ENCODE assay signal across 8 cellular contexts in the genomic region with DNA sequence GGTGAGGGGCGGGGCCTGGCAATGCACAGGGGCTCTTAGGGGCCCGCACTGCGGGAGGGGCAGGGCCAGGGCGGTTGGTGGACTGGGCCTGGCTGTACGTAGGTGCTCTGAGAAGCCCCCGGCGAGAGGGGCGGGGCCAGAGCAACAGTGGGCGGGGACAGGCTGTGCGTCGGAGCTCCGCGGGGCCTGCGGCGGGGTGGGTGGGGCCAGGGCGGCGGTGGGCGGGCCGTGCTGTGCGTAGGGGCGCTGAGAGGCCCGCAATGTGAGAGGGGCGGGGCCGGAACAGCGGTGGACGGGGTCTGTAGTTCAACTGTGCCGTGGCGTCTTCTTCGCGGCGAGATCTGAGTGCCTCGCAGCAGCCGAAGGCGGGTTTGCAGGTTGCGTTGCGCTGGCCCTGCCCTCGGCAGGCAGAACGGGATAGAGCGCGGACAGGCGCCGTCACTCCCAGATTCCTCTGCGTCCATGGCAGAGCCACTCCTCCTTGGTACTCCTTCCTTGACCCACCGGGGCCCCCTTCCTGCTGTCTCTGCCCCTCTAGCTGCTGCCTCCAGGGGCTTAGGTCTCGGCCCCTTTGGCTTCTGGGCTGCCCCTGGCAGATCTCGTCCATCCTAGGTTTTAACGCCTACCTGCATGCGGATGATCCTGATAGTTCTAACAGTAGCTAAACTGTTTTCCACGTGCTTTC. TPM values are rescaled to one million over a fixed set of nuclear protein-coding genes. Genes with fewer than 3 reads are reported as not detected.
A peak's percentile ranks its signal among the peaks of the same experiment; 100 is the strongest.
DNase-seq lines count a peak whose midpoint lies in the region; ATAC-seq and TF ChIP-seq lines count a peak whose summit lies in the region.

No MANE protein-coding gene starts in this region.

- H3K79me2 ChIP-seq in mammary epithelial cell (ENCODE audit: insufficient read depth, low read length), result no peaks in the 10 kb centered on the region

- H3K4me1 ChIP-seq in mammary epithelial cell (ENCODE audit: insufficient read depth, low read length) (peaks cover 26% of the 10 kb centered on the region), spleen (peaks cover 10 to 39% (median 28%) of the 10 kb centered on the region in 6 donors)

- CTCF ChIA-PET in AG04450 (lab: Charles Lee), result interaction anchor here (0.6 to 1.7 kb wide), 8 partner anchors 32 to 142 kb away, joined by 3 to 7 read pairs (median 4); no protein-coding TSS in a partner anchor
- CTCF ChIA-PET in mammary epithelial cell (lab: Charles Lee; ENCODE audit: low non-redundant PET), result interaction anchor here (0.6 to 0.8 kb wide), 6 partner anchors 15 to 221 kb away, joined by 3 to 16 read pairs (median 3); no protein-coding TSS in a partner anchor

- TF ChIP-seq CTCF in AG04450 (IDR thresholded peaks at IDR 0.05; ENCODE audit: low read depth, low read length) (no peak), WERI-Rb-1 (IDR thresholded peaks at IDR 0.05; ENCODE audit: low read depth, low read length) (no peak), mammary epithelial cell (conservative IDR thresholded peaks at IDR 0.05 in 1 of 2, IDR thresholded peaks at IDR 0.05 in 1 of 2; ENCODE audit: extremely low read depth in 1 of 2, insufficient read depth in 1 of 2, low read depth in 1 of 2, low read length in 2 of 2) (no peak), spleen (IDR thresholded peaks at IDR 0.05 in 8 of 11, conservative IDR thresholded peaks at IDR 0.05 in 3 of 11) (peak in 1 of 11 experiments; percentile 14)

- DNase-seq in AG04450 (ENCODE audit: low read depth, low spot score) (peak; percentile 74), NCI-H2196 treated with DMSO at 0.1 percent for 48 hours (lab: John Stamatoyannopoulos, UW; ENCODE audit: unreplicated experiment) (peak; percentile 83), WERI-Rb-1 (peak; percentile 96), mammary epithelial cell (peak; percentile 86), iris pigment epithelial cell (ENCODE audit: low read depth) (peak; percentile 93), spleen (peak; percentile 98)

- ATAC-seq in GM18873 (IDR thresholded peaks at IDR 0.05; ENCODE audit: low FRiP score, unreplicated experiment) (peak; percentile 43), HG03108 (IDR thresholded peaks at IDR 0.05; ENCODE audit: unreplicated experiment) (peak; percentile 69)

- H3K27me3 ChIP-seq in AG04450 (ENCODE audit: control insufficient read depth, insufficient read depth, low read length) (peaks cover 21% of the 10 kb centered on the region), WERI-Rb-1 (ENCODE audit: insufficient read depth, low read depth, severe bottlenecking) (peaks cover 21% of the 10 kb centered on the region), mammary epithelial cell (ENCODE audit: insufficient read depth, low read length) (no peaks in the 10 kb centered on the region), spleen (replicated peaks in 1 of 7) (peaks cover 0 to 23% (median 0%) of the 10 kb centered on the region in 7 donors)

- H3K27ac ChIP-seq in AG04450 (ENCODE audit: low read depth, low read length), result peak overlapping the region; percentile 78
- H3K27ac ChIP-seq in WERI-Rb-1, result peak overlapping the region; percentile 12
- no peak overlapping the region for H3K27ac ChIP-seq in mammary epithelial cell (ENCODE audit: insufficient read depth, low read depth, low read length)
- H3K27ac ChIP-seq in spleen, result peak overlapping the region; percentile 66 to 93 (median 88)

- H3K36me3 ChIP-seq in WERI-Rb-1 (no peaks in the 10 kb centered on the region), mammary epithelial cell (ENCODE audit: insufficient read depth, low read length) (no peaks in the 10 kb centered on the region), spleen (no peaks in the 10 kb centered on the region)

- H2AFZ ChIP-seq in mammary epithelial cell (ENCODE audit: low read depth, low read length), result peak overlapping the region; percentile 94

- no peak for TF ChIP-seq POLR2A in spleen (IDR thresholded peaks at IDR 0.05)

- 0% methylated on average over 1 of the region's 49 CpGs for WGBS in mammary epithelial cell (ENCODE audit: low coverage, missing lambda C conversion rate)
- WGBS in spleen, 5 donors, result 0 to 1% (median 1%) methylated on average over 28 to 49 of the region's 49 CpGs

- dilution Hi-C loops in mammary epithelial cell (cut with HindIII; ENCODE audit: low sequenced_read_pairs), result no loop called here

- BruUV-seq in mammary epithelial cell (replicated peaks; lab: Mats Ljungman, UMichigan), result TSS peak; percentile 74

- H3K4me3 ChIP-seq in AG04450 (ENCODE audit: low read depth, low read length) (peak overlapping the region; percentile 81), WERI-Rb-1 (ENCODE audit: low read depth, low read length) (peak overlapping the region; percentile 72), mammary epithelial cell (replicated peaks in 1 of 3; ENCODE audit: insufficient read depth in 1 of 3, low read depth in 2 of 3, low read length in 3 of 3) (peak overlapping the region; percentile 59 to 65 (median 65)), spleen (peak overlapping the region; percentile 58 to 98 (median 85))

- in situ Hi-C loops in mammary epithelial cell (cut with MboI; ENCODE audit: low sequenced_read_pairs in 2 of 2), result no loop called here

- POLR2A ChIA-PET in AG04450 (lab: Yijun Ruan, JAX), result no interaction called here

- H3K9me3 ChIP-seq in AG04450 (ENCODE audit: control insufficient read depth, insufficient read depth, low read length) (peaks cover 6% of the 10 kb centered on the region; the same call in 1 of the 2 replicates), WERI-Rb-1 (ENCODE audit: severe bottlenecking) (no peaks in the 10 kb centered on the region), mammary epithelial cell (replicated peaks; ENCODE audit: insufficient read depth, low read length) (no peaks in the 10 kb centered on the region), spleen (no peaks in the 10 kb centered on the region)

- intact Hi-C loops in mammary epithelial cell (cut with micrococcal nuclease) (loop anchor here (1.0 kb wide), 1 partner anchor 34 kb away; the partner anchor contains the start of gene CCNE1), spleen (cut with DNase I; ENCODE audit: low total_unique reads) (no loop called here)

- H3K4me2 ChIP-seq in mammary epithelial cell (ENCODE audit: insufficient read depth, low read depth, low read length), result peak overlapping the region; percentile 94

- no peaks in the 10 kb centered on the region for H4K20me1 ChIP-seq in mammary epithelial cell (ENCODE audit: insufficient read depth, low read length)

- H3K9ac ChIP-seq in mammary epithelial cell (ENCODE audit: insufficient read depth, low read length), result peak overlapping the region; percentile 49

RNA-seq across cellular contexts. Expression of gene CCNE1, which starts 33.2 kb away (rescaled TPM):
- polyA plus RNA-seq in AG04450 (2011; rRNA removed) (3.7 and 4.8 TPM in 2 replicates), mammary epithelial cell (13.9 TPM), spleen (1 to 10 TPM; 3.5 to 4.0 (median 3.9) TPM)
- polyA minus RNA-seq in AG04450 (2011; rRNA and poly(A)+ RNA removed), result 2.6 and 4.5 TPM in 2 replicates
- total RNA-seq in mammary epithelial cell (10 to 100 TPM in 1 of 2 donors, 1 to 10 TPM in 1; 5.3 to 10.5 TPM), spleen (1 to 10 TPM; 2.3 to 4.8 (median 4.0) TPM)
- 6.5 TPM for polyA minus RNA-seq in mammary epithelial cell
